Comparison of ENCODE assay signal across 11 cellular contexts in genomic region chr4:162683659-162684370, GRCh38.
DNase-seq lines count a peak whose midpoint lies in the region; ATAC-seq and TF ChIP-seq lines count a peak whose summit lies in the region.
"Had no signal": no experiment of that assay in that cellular context is flagged by ENCODE, and none has a peak within 500 bp of the region (broad histone marks: within the 10 kb centered on the region; RNA-seq: fewer than 3 reads in every experiment).

No MANE protein-coding gene starts in this region.

- no peak overlapping the region; a peak in 1 of 4 replicates for H3K4me3 ChIP-seq in SK-N-SH (ENCODE audit: low read depth in 2 of 2, low read length in 1 of 2)

- H3F3A ChIP-seq in SK-N-SH (replicated peaks; ENCODE audit: insufficient read depth), result peaks cover 23% of the 10 kb centered on the region

- under 1% methylated on average over 5 of the region's 5 CpGs for WGBS in SK-N-SH (ENCODE audit: low lambda C conversion rate)

- no peaks in the 10 kb centered on the region for H3K27me3 Mint-ChIP-seq in progenitor cell of endocrine pancreas
- no peaks in the 10 kb centered on the region for H3K27me3 Mint-ChIP-seq in activated CD4-positive, alpha-beta T cell treated with anti-CD3 and anti-CD28 coated beads, Interleukin-2, amount 10 ng/mL, durations not matched to agents 24 days and 14 days
- H3K27me3 Mint-ChIP-seq: activated CD4-positive, alpha-beta T cell treated with anti-CD3 and anti-CD28 coated beads, Interleukin-2, amount 10 ng/mL, durations not matched to agents 7 days and 5 days; brain had no signal

- peaks cover 12% of the 10 kb centered on the region; the same call in 1 of the 2 replicates for H3K9me3 ChIP-seq in SK-N-SH

- no peaks in the 10 kb centered on the region for H3K79me2 ChIP-seq in SK-N-SH (ENCODE audit: insufficient read depth)

- H3K9ac ChIP-seq in SK-N-SH, result no peak overlapping the region; the same call in 1 of the 2 replicates

- POLR2A ChIA-PET in SK-N-SH (lab: Yijun Ruan, JAX), result no interaction called here

- peak; percentile 76 for ATAC-seq in GM19397 (IDR thresholded peaks at IDR 0.05; ENCODE audit: unreplicated experiment)
- ATAC-seq in HG03064 (IDR thresholded peaks at IDR 0.05; ENCODE audit: low read depth, unreplicated experiment), result peak; percentile 94
- no peak for ATAC-seq in GM18868 (IDR thresholded peaks at IDR 0.05; ENCODE audit: unreplicated experiment)
- no peak for ATAC-seq in left cardiac atrium

- TF ChIP-seq EP300 in SK-N-SH (IDR thresholded peaks at IDR 0.05; ENCODE audit: borderline replicate concordance in 1 of 2, low read depth in 1 of 2, low read length in 1 of 2), result 0 out of 4 replicates have a peak, but pooled peaks of 1 of the 2 experiments have one; percentile 27

- H2AFZ ChIP-seq in SK-N-SH (ENCODE audit: low read depth), result no peak overlapping the region

- no peak for TF ChIP-seq CTCF in SK-N-SH (IDR thresholded peaks at IDR 0.05)
- no peak for TF ChIP-seq CTCF in progenitor cell of endocrine pancreas (IDR thresholded peaks at IDR 0.05; ENCODE audit: unreplicated experiment)

- TF ChIP-seq RAD21 in SK-N-SH (IDR thresholded peaks at IDR 0.05; ENCODE audit: low read length), result no peak

- H3K4me3 Mint-ChIP-seq in progenitor cell of endocrine pancreas (ENCODE audit: low read depth), result no peak overlapping the region
- no peak overlapping the region for H3K4me3 Mint-ChIP-seq in activated CD4-positive, alpha-beta T cell treated with anti-CD3 and anti-CD28 coated beads, Interleukin-2, amount 10 ng/mL, durations not matched to agents 24 days and 14 days
- H3K4me3 Mint-ChIP-seq: activated CD4-positive, alpha-beta T cell treated with anti-CD3 and anti-CD28 coated beads, Interleukin-2, amount 10 ng/mL, durations not matched to agents 7 days and 5 days; brain had no signal

- no peaks in the 10 kb centered on the region for H3K36me3 Mint-ChIP-seq in progenitor cell of endocrine pancreas (ENCODE audit: insufficient read depth)
- no peaks in the 10 kb centered on the region for H3K36me3 Mint-ChIP-seq in activated CD4-positive, alpha-beta T cell treated with anti-CD3 and anti-CD28 coated beads, Interleukin-2, amount 10 ng/mL, durations not matched to agents 24 days and 14 days (ENCODE audit: low read depth)
- H3K36me3 Mint-ChIP-seq: brain had no signal

- peaks cover 12% of the 10 kb centered on the region for H3K4me1 Mint-ChIP-seq in progenitor cell of endocrine pancreas (ENCODE audit: low read depth)
- no peaks in the 10 kb centered on the region for H3K4me1 Mint-ChIP-seq in activated CD4-positive, alpha-beta T cell treated with anti-CD3 and anti-CD28 coated beads, Interleukin-2, amount 10 ng/mL, durations not matched to agents 24 days and 14 days
- H3K4me1 Mint-ChIP-seq: activated CD4-positive, alpha-beta T cell treated with anti-CD3 and anti-CD28 coated beads, Interleukin-2, amount 10 ng/mL, durations not matched to agents 7 days and 5 days; brain had no signal

- H3K27ac Mint-ChIP-seq in progenitor cell of endocrine pancreas, result peak overlapping the region; percentile 94
- no peak overlapping the region for H3K27ac Mint-ChIP-seq in activated CD4-positive, alpha-beta T cell treated with anti-CD3 and anti-CD28 coated beads, Interleukin-2, amount 10 ng/mL, durations not matched to agents 24 days and 14 days
- H3K27ac Mint-ChIP-seq: activated CD4-positive, alpha-beta T cell treated with anti-CD3 and anti-CD28 coated beads, Interleukin-2, amount 10 ng/mL, durations not matched to agents 7 days and 5 days; brain had no signal

- no peaks in the 10 kb centered on the region for H3K4me1 ChIP-seq in SK-N-SH (ENCODE audit: control insufficient read depth in 1 of 2, insufficient read depth in 2 of 2, low read depth in 1 of 2, low read length in 1 of 2)

- H3K4me2 ChIP-seq in SK-N-SH, result peak overlapping the region; percentile 25; the same call in 1 of the 2 replicates

- H4K20me1 ChIP-seq in SK-N-SH (ENCODE audit: insufficient read depth), result no peaks in the 10 kb centered on the region

- CTCF ChIA-PET in SK-N-SH (lab: Yijun Ruan, JAX), result no interaction called here

- peaks cover 9% of the 10 kb centered on the region for H3K9me3 Mint-ChIP-seq in progenitor cell of endocrine pancreas (ENCODE audit: low read depth)
- H3K9me3 Mint-ChIP-seq in activated CD4-positive, alpha-beta T cell treated with anti-CD3 and anti-CD28 coated beads, Interleukin-2, amount 10 ng/mL, durations not matched to agents 24 days and 14 days, result no peaks in the 10 kb centered on the region
- H3K9me3 Mint-ChIP-seq: activated CD4-positive, alpha-beta T cell treated with anti-CD3 and anti-CD28 coated beads, Interleukin-2, amount 10 ng/mL, durations not matched to agents 7 days and 5 days had no signal

- H3K27ac ChIP-seq in SK-N-SH (ENCODE audit: low read depth in 2 of 2, low read length in 1 of 2), result peak overlapping the region in 1 of 2 experiments; percentile 53; a peak in 2 of 4 replicates

- no peaks in the 10 kb centered on the region for H3K27me3 ChIP-seq in SK-N-SH (ENCODE audit: insufficient read depth)

- intact Hi-C loops in activated CD4-positive, alpha-beta T cell treated with anti-CD3 and anti-CD28 coated beads, Interleukin-2, amount 10 ng/mL, durations not matched to agents 24 days and 14 days (cut with micrococcal nuclease), result no loop called here
- intact Hi-C loops in left cardiac atrium (cut with DNase I), result no loop called here

- DNase-seq in SK-N-SH (no peak), progenitor cell of endocrine pancreas (ENCODE audit: low spot score, unreplicated experiment) (no peak), left cardiac atrium (no peak)
- no peak for DNase-seq in activated CD4-positive, alpha-beta T cell treated with anti-CD3 and anti-CD28 coated beads, Interleukin-2, amount 10 ng/mL, durations not matched to agents 24 days and 14 days
- no peak for DNase-seq in activated CD4-positive, alpha-beta T cell treated with anti-CD3 and anti-CD28 coated beads, Interleukin-2, amount 50 U/mL, for 4 hours
- DNase-seq: activated CD4-positive, alpha-beta T cell treated with anti-CD3 and anti-CD28 coated beads, Interleukin-2, amount 10 ng/mL, durations not matched to agents 7 days and 5 days; head of caudate nucleus had no signal

- no peaks in the 10 kb centered on the region for H3K36me3 ChIP-seq in SK-N-SH (replicated peaks in 1 of 2; ENCODE audit: control insufficient read depth in 1 of 2, insufficient read depth in 2 of 2, low read length in 1 of 2)

- H3K9me2 ChIP-seq in SK-N-SH, result no peaks in the 10 kb centered on the region

TF ChIP-seq in SK-N-SH, 30 proteins besides CTCF, POLR2A, EP300 and RAD21 (continues in another document):
- TF ChIP-seq NFIC (IDR thresholded peaks at IDR 0.05; ENCODE audit: borderline replicate concordance) (no peak), USF1 (IDR thresholded peaks at IDR 0.05; ENCODE audit: borderline replicate concordance, low read depth) (no peak), TCF12 (IDR thresholded peaks at IDR 0.05) (peak; percentile 68), PBX3 (IDR thresholded peaks at IDR 0.05) (peak; percentile 51; the same call in 1 of the 2 replicates), FOXJ3 (CRISPR knock-in tag; IDR thresholded peaks at IDR 0.05) (no peak), YY1 (IDR thresholded peaks at IDR 0.05; ENCODE audit: low read depth) (no peak), RCOR1 (IDR thresholded peaks at IDR 0.05; ENCODE audit: low read length) (no peak), RFX5 (IDR thresholded peaks at IDR 0.05; ENCODE audit: low read length) (no peak), MEF2A (IDR thresholded peaks at IDR 0.05; ENCODE audit: borderline replicate concordance, low read depth) (no peak), JUND (IDR thresholded peaks at IDR 0.05) (peak; percentile 53; the same call in 1 of the 2 replicates), ZBTB33 (IDR thresholded peaks at IDR 0.05; ENCODE audit: borderline replicate concordance, low read depth) (no peak), POLR2AphosphoS5 (IDR thresholded peaks at IDR 0.05; ENCODE audit: low read depth, low read length) (no peak), FOSL2 (IDR thresholded peaks at IDR 0.05; ENCODE audit: borderline replicate concordance, low read depth) (peak; percentile 25; the same call in 1 of the 2 replicates), GATA2 (CRISPR knock-in tag; IDR thresholded peaks at IDR 0.05) (no peak), MAX (IDR thresholded peaks at IDR 0.05; ENCODE audit: low read depth) (no peak)

Comparison
In these comparisons a context has a peak if more than half of its experiments do, and no peak if none do; other contexts are left out.
1. ATAC-seq: peak in GM19397 (single experiment) and HG03064 (single experiment); none in GM18868 (single experiment) and left cardiac atrium (0 of 2).